Comparison of ENCODE assay signal across 1 cellular context in the genomic region with DNA sequence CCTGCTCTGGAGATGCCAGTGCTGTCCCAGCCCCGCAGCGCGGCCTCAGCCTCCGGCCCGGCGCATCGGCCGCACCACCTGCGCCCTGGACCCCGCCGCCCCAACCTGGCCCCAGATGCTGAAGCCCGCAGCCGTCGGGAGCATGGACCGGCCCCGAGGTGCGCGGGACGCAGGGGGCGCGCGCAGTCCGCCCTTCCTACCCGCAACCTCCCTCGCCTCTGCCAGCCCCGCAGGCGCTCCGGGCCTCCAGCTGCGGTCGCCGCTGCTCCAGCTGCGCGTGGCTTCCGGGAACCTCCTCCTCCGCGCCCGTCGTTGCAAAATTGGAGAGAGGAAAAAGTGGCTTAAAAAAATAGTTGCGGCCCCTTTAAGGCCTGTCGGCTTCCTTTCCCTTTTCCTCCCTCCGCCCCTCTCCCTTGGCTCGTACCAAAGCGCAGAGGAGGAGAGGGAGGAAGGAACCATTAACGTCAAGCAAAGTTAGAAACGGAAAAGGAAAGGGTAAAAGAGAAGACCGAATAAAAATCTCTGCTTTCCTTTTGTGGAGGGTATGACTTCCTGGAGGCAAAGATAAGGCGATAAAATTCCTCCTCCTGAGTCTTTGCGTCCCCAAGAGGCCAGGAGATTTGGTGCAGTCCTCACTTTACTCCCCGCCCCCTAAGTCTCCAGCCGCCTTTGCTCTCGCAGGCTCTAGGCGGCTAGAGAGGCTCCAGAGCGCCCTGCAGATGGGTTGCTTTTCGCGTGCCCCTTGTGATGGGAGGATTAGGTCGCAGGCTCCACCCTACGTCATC.
A peak's percentile ranks its signal among the peaks of the same experiment; 100 is the strongest.
TF ChIP-seq lines count a peak whose summit lies in the region.

A gene with protein sequence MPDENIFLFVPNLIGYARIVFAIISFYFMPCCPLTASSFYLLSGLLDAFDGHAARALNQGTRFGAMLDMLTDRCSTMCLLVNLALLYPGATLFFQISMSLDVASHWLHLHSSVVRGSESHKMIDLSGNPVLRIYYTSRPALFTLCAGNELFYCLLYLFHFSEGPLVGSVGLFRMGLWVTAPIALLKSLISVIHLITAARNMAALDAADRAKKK (minus strand): TSS at position 343 of the 785 bp plus-strand sequence. CDS start 369 bp downstream, outside the sequence.

TF ChIP-seq in GM12878, 131 proteins besides CTCF, POLR2A, EP300 and RAD21 (continued from another document and continues in another):
- TF ChIP-seq, protein P1, sequence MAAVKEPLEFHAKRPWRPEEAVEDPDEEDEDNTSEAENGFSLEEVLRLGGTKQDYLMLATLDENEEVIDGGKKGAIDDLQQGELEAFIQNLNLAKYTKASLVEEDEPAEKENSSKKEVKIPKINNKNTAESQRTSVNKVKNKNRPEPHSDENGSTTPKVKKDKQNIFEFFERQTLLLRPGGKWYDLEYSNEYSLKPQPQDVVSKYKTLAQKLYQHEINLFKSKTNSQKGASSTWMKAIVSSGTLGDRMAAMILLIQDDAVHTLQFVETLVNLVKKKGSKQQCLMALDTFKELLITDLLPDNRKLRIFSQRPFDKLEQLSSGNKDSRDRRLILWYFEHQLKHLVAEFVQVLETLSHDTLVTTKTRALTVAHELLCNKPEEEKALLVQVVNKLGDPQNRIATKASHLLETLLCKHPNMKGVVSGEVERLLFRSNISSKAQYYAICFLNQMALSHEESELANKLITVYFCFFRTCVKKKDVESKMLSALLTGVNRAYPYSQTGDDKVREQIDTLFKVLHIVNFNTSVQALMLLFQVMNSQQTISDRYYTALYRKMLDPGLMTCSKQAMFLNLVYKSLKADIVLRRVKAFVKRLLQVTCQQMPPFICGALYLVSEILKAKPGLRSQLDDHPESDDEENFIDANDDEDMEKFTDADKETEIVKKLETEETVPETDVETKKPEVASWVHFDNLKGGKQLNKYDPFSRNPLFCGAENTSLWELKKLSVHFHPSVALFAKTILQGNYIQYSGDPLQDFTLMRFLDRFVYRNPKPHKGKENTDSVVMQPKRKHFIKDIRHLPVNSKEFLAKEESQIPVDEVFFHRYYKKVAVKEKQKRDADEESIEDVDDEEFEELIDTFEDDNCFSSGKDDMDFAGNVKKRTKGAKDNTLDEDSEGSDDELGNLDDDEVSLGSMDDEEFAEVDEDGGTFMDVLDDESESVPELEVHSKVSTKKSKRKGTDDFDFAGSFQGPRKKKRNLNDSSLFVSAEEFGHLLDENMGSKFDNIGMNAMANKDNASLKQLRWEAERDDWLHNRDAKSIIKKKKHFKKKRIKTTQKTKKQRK (IDR thresholded peaks at IDR 0.05; ENCODE audit: low read depth, low read length) = no peak
- no peak for TF ChIP-seq ESRRA (IDR thresholded peaks at IDR 0.05; ENCODE audit: low read length)
- TF ChIP-seq, protein P2, sequence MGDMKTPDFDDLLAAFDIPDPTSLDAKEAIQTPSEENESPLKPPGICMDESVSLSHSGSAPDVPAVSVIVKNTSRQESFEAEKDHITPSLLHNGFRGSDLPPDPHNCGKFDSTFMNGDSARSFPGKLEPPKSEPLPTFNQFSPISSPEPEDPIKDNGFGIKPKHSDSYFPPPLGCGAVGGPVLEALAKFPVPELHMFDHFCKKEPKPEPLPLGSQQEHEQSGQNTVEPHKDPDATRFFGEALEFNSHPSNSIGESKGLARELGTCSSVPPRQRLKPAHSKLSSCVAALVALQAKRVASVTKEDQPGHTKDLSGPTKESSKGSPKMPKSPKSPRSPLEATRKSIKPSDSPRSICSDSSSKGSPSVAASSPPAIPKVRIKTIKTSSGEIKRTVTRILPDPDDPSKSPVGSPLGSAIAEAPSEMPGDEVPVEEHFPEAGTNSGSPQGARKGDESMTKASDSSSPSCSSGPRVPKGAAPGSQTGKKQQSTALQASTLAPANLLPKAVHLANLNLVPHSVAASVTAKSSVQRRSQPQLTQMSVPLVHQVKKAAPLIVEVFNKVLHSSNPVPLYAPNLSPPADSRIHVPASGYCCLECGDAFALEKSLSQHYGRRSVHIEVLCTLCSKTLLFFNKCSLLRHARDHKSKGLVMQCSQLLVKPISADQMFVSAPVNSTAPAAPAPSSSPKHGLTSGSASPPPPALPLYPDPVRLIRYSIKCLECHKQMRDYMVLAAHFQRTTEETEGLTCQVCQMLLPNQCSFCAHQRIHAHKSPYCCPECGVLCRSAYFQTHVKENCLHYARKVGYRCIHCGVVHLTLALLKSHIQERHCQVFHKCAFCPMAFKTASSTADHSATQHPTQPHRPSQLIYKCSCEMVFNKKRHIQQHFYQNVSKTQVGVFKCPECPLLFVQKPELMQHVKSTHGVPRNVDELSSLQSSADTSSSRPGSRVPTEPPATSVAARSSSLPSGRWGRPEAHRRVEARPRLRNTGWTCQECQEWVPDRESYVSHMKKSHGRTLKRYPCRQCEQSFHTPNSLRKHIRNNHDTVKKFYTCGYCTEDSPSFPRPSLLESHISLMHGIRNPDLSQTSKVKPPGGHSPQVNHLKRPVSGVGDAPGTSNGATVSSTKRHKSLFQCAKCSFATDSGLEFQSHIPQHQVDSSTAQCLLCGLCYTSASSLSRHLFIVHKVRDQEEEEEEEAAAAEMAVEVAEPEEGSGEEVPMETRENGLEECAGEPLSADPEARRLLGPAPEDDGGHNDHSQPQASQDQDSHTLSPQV (IDR thresholded peaks at IDR 0.05) = no peak
- TF ChIP-seq SMC3 (IDR thresholded peaks at IDR 0.05; ENCODE audit: borderline replicate concordance, low read length) = no peak
- TF ChIP-seq JUNB (IDR thresholded peaks at IDR 0.05) = no peak; the same call in 1 of the 2 replicates
- TF ChIP-seq NR2C2 (IDR thresholded peaks at IDR 0.05; ENCODE audit: borderline replicate concordance, control insufficient read depth, insufficient read length, low read depth) = no peak
- no peak for TF ChIP-seq MEF2A (IDR thresholded peaks at IDR 0.05; ENCODE audit: insufficient read depth, low read depth, low read length)
- TF ChIP-seq, protein P3, sequence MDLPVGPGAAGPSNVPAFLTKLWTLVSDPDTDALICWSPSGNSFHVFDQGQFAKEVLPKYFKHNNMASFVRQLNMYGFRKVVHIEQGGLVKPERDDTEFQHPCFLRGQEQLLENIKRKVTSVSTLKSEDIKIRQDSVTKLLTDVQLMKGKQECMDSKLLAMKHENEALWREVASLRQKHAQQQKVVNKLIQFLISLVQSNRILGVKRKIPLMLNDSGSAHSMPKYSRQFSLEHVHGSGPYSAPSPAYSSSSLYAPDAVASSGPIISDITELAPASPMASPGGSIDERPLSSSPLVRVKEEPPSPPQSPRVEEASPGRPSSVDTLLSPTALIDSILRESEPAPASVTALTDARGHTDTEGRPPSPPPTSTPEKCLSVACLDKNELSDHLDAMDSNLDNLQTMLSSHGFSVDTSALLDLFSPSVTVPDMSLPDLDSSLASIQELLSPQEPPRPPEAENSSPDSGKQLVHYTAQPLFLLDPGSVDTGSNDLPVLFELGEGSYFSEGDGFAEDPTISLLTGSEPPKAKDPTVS (IDR thresholded peaks at IDR 0.05; ENCODE audit: low read depth, low read length) = peak; percentile 73; the same call in 1 of the 2 replicates
- 0 out of 3 replicates have a peak, but pooled peaks have one; percentile 16 for TF ChIP-seq POU2F2 (IDR thresholded peaks at IDR 0.05; ENCODE audit: borderline replicate concordance, low read depth, low read length)
- no peak for TF ChIP-seq BMI1 (IDR thresholded peaks at IDR 0.05; ENCODE audit: borderline replicate concordance)
- TF ChIP-seq, protein P4, sequence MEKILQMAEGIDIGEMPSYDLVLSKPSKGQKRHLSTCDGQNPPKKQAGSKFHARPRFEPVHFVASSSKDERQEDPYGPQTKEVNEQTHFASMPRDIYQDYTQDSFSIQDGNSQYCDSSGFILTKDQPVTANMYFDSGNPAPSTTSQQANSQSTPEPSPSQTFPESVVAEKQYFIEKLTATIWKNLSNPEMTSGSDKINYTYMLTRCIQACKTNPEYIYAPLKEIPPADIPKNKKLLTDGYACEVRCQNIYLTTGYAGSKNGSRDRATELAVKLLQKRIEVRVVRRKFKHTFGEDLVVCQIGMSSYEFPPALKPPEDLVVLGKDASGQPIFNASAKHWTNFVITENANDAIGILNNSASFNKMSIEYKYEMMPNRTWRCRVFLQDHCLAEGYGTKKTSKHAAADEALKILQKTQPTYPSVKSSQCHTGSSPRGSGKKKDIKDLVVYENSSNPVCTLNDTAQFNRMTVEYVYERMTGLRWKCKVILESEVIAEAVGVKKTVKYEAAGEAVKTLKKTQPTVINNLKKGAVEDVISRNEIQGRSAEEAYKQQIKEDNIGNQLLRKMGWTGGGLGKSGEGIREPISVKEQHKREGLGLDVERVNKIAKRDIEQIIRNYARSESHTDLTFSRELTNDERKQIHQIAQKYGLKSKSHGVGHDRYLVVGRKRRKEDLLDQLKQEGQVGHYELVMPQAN (conservative IDR thresholded peaks at IDR 0.05) = peak; percentile 88
- no peak for TF ChIP-seq ZBED1 (IDR thresholded peaks at IDR 0.05; ENCODE audit: borderline replicate concordance)
- TF ChIP-seq RBBP5 (conservative IDR thresholded peaks at IDR 0.05) = no peak
- TF ChIP-seq MYB (IDR thresholded peaks at IDR 0.05; ENCODE audit: borderline replicate concordance, low read depth, low read length) = no peak
- peak; percentile 61; the same call in 1 of the 2 replicates for TF ChIP-seq TCF12 (IDR thresholded peaks at IDR 0.05; ENCODE audit: low read depth, low read length)
- no peak for TF ChIP-seq ZNF274 (IDR thresholded peaks at IDR 0.05; ENCODE audit: insufficient read depth, insufficient read length)
- TF ChIP-seq POLR2AphosphoS2 (IDR thresholded peaks at IDR 0.05; ENCODE audit: low read depth, low read length) = no peak
- TF ChIP-seq, protein P5, sequence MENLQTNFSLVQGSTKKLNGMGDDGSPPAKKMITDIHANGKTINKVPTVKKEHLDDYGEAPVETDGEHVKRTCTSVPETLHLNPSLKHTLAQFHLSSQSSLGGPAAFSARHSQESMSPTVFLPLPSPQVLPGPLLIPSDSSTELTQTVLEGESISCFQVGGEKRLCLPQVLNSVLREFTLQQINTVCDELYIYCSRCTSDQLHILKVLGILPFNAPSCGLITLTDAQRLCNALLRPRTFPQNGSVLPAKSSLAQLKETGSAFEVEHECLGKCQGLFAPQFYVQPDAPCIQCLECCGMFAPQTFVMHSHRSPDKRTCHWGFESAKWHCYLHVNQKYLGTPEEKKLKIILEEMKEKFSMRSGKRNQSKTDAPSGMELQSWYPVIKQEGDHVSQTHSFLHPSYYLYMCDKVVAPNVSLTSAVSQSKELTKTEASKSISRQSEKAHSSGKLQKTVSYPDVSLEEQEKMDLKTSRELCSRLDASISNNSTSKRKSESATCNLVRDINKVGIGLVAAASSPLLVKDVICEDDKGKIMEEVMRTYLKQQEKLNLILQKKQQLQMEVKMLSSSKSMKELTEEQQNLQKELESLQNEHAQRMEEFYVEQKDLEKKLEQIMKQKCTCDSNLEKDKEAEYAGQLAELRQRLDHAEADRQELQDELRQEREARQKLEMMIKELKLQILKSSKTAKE (IDR thresholded peaks at IDR 0.05; ENCODE audit: low read depth, poor library complexity, severe bottlenecking) = peak; percentile 100
- TF ChIP-seq GABPA (IDR thresholded peaks at IDR 0.05; ENCODE audit: low read depth) = no peak
- TF ChIP-seq, protein P6, sequence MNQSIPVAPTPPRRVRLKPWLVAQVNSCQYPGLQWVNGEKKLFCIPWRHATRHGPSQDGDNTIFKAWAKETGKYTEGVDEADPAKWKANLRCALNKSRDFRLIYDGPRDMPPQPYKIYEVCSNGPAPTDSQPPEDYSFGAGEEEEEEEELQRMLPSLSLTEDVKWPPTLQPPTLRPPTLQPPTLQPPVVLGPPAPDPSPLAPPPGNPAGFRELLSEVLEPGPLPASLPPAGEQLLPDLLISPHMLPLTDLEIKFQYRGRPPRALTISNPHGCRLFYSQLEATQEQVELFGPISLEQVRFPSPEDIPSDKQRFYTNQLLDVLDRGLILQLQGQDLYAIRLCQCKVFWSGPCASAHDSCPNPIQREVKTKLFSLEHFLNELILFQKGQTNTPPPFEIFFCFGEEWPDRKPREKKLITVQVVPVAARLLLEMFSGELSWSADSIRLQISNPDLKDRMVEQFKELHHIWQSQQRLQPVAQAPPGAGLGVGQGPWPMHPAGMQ (IDR thresholded peaks at IDR 0.05; ENCODE audit: borderline replicate concordance) = no peak
- no peak for TF ChIP-seq RCOR1 (conservative IDR thresholded peaks at IDR 0.05; ENCODE audit: low read depth, low read length)
- peak in 1 of 2 experiments; percentile 36; a peak in 1 of 4 replicates for TF ChIP-seq IKZF2 (IDR thresholded peaks at IDR 0.05)
- TF ChIP-seq RAD51 (IDR thresholded peaks at IDR 0.05) = peak; percentile 23; the same call in 1 of the 2 replicates
- peak; percentile 67 for TF ChIP-seq YY1 (IDR thresholded peaks at IDR 0.05; ENCODE audit: low read depth, low read length)
- TF ChIP-seq RELA (IDR thresholded peaks at IDR 0.05; ENCODE audit: borderline replicate concordance, partially characterized antibody) = peak; percentile 76
- TF ChIP-seq SIX5 (IDR thresholded peaks at IDR 0.05; ENCODE audit: low read depth, low read length, severe bottlenecking) = peak; percentile 62
- TF ChIP-seq, protein P7, sequence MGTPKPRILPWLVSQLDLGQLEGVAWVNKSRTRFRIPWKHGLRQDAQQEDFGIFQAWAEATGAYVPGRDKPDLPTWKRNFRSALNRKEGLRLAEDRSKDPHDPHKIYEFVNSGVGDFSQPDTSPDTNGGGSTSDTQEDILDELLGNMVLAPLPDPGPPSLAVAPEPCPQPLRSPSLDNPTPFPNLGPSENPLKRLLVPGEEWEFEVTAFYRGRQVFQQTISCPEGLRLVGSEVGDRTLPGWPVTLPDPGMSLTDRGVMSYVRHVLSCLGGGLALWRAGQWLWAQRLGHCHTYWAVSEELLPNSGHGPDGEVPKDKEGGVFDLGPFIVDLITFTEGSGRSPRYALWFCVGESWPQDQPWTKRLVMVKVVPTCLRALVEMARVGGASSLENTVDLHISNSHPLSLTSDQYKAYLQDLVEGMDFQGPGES (IDR thresholded peaks at IDR 0.05) = 0 out of 2 replicates have a peak, but pooled peaks have one; percentile 56
- TF ChIP-seq HDAC2 (IDR thresholded peaks at IDR 0.05) = no peak
- TF ChIP-seq HDGF (IDR thresholded peaks at IDR 0.05) = peak; percentile 49; the same call in 1 of the 2 replicates
- no peak for TF ChIP-seq BRCA1 (IDR thresholded peaks at IDR 0.05; ENCODE audit: low read depth, low read length)
- TF ChIP-seq SIN3A (IDR thresholded peaks at IDR 0.05; ENCODE audit: low read depth, low read length) = no peak
- TF ChIP-seq ZNF384 (IDR thresholded peaks at IDR 0.05; ENCODE audit: borderline replicate concordance, low read depth, low read length) = no peak
- TF ChIP-seq STAT3 (IDR thresholded peaks at IDR 0.05; ENCODE audit: low read depth, low read length) = no peak
- TF ChIP-seq SRF (IDR thresholded peaks at IDR 0.05; ENCODE audit: low read depth in 2 of 2, low read length in 2 of 2) = 0 out of 4 replicates have a peak, but pooled peaks of 1 of the 2 experiments have one; percentile 9
- peak; percentile 54; the same call in 1 of the 2 replicates for TF ChIP-seq ZNF24 (IDR thresholded peaks at IDR 0.05)
- TF ChIP-seq RUNX3 (IDR thresholded peaks at IDR 0.05; ENCODE audit: low read length) = peak; percentile 45
- TF ChIP-seq BACH1 (IDR thresholded peaks at IDR 0.05; ENCODE audit: borderline replicate concordance) = peak; percentile 26; the same call in 1 of the 2 replicates
- no peak; the same call in 1 of the 2 replicates for TF ChIP-seq LARP7 (IDR thresholded peaks at IDR 0.05)
- TF ChIP-seq, protein P8, sequence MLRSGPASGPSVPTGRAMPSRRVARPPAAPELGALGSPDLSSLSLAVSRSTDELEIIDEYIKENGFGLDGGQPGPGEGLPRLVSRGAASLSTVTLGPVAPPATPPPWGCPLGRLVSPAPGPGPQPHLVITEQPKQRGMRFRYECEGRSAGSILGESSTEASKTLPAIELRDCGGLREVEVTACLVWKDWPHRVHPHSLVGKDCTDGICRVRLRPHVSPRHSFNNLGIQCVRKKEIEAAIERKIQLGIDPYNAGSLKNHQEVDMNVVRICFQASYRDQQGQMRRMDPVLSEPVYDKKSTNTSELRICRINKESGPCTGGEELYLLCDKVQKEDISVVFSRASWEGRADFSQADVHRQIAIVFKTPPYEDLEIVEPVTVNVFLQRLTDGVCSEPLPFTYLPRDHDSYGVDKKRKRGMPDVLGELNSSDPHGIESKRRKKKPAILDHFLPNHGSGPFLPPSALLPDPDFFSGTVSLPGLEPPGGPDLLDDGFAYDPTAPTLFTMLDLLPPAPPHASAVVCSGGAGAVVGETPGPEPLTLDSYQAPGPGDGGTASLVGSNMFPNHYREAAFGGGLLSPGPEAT (IDR thresholded peaks at IDR 0.05; ENCODE audit: low read depth) = peak; percentile 100
